ENCODE assay signal across 2 cellular contexts in the genomic region with DNA sequence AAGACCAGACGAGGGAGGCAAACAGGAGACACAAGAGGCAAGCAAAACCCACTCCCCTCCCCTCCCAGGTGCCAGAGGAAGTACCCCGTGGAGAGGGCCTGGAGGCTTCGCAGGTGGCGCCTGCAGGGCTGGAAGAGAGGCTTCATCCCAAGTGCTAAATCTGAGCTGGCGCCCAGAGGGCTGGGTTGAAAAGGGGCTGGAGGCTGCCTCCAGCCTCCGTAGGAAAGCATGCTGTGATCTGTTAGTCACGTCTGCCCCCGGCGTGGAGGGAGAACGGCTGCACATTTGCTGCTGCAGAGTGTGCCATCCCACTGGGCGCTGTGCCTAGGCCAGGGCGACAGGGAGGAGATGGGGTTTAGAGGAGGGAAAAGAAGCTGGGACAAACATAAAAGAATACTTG.
TF ChIP-seq lines count a peak whose summit lies in the region.

No MANE protein-coding gene starts in this region.

TF ChIP-seq in liver, 16 proteins besides CTCF, POLR2A, EP300 and RAD21 (continued from another document):
- TF ChIP-seq, protein P1, sequence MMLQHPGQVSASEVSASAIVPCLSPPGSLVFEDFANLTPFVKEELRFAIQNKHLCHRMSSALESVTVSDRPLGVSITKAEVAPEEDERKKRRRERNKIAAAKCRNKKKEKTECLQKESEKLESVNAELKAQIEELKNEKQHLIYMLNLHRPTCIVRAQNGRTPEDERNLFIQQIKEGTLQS (IDR thresholded peaks at IDR 0.05) = no peak
- no peak for TF ChIP-seq TAF1 (conservative IDR thresholded peaks at IDR 0.05)
- no peak for TF ChIP-seq SP1 (IDR thresholded peaks at IDR 0.05)
- no peak for TF ChIP-seq FOXA1 (IDR thresholded peaks at IDR 0.05)
- no peak for TF ChIP-seq FOXA2 (IDR thresholded peaks at IDR 0.05)
- no peak for TF ChIP-seq JUND (IDR thresholded peaks at IDR 0.05)
- TF ChIP-seq YY1 (IDR thresholded peaks at IDR 0.05) = no peak
- TF ChIP-seq, protein P2, sequence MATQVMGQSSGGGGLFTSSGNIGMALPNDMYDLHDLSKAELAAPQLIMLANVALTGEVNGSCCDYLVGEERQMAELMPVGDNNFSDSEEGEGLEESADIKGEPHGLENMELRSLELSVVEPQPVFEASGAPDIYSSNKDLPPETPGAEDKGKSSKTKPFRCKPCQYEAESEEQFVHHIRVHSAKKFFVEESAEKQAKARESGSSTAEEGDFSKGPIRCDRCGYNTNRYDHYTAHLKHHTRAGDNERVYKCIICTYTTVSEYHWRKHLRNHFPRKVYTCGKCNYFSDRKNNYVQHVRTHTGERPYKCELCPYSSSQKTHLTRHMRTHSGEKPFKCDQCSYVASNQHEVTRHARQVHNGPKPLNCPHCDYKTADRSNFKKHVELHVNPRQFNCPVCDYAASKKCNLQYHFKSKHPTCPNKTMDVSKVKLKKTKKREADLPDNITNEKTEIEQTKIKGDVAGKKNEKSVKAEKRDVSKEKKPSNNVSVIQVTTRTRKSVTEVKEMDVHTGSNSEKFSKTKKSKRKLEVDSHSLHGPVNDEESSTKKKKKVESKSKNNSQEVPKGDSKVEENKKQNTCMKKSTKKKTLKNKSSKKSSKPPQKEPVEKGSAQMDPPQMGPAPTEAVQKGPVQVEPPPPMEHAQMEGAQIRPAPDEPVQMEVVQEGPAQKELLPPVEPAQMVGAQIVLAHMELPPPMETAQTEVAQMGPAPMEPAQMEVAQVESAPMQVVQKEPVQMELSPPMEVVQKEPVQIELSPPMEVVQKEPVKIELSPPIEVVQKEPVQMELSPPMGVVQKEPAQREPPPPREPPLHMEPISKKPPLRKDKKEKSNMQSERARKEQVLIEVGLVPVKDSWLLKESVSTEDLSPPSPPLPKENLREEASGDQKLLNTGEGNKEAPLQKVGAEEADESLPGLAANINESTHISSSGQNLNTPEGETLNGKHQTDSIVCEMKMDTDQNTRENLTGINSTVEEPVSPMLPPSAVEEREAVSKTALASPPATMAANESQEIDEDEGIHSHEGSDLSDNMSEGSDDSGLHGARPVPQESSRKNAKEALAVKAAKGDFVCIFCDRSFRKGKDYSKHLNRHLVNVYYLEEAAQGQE (IDR thresholded peaks at IDR 0.05) = no peak
- no peak for TF ChIP-seq NR2F2 (IDR thresholded peaks at IDR 0.05)
- TF ChIP-seq RXRA (IDR thresholded peaks at IDR 0.05) = no peak
TF ChIP-seq in liver: peak in this region for 0.

TF ChIP-seq in HepG2, 621 proteins besides CTCF, POLR2A, EP300 and RAD21 (continued from another document):
- TF ChIP-seq POLR2AphosphoS5 (IDR thresholded peaks at IDR 0.05; ENCODE audit: low read depth, low read length) (no peak), ZNF282 (IDR thresholded peaks at IDR 0.05; ENCODE audit: partially characterized antibody) (no peak), REXO4 (CRISPR knock-in tag; IDR thresholded peaks at IDR 0.05; ENCODE audit: borderline replicate concordance) (no peak), FOXC1 (CRISPR knock-in tag; IDR thresholded peaks at IDR 0.05; ENCODE audit: borderline replicate concordance) (no peak), ZNF75D (CRISPR knock-in tag; IDR thresholded peaks at IDR 0.05; ENCODE audit: borderline replicate concordance) (no peak), NFE2 (CRISPR knock-in tag; IDR thresholded peaks at IDR 0.05) (no peak), CHD4 (IDR thresholded peaks at IDR 0.05; ENCODE audit: borderline replicate concordance, low read length) (no peak)
- TF ChIP-seq, protein P3, sequence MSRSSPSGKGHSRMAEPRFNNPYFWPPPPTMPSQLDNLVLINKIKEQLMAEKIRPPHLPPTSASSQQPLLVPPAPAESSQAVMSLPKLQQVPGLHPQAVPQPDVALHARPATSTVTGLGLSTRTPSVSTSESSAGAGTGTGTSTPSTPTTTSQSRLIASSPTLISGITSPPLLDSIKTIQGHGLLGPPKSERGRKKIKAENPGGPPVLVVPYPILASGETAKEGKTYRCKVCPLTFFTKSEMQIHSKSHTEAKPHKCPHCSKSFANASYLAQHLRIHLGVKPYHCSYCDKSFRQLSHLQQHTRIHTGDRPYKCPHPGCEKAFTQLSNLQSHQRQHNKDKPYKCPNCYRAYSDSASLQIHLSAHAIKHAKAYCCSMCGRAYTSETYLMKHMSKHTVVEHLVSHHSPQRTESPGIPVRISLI (CRISPR knock-in tag; IDR thresholded peaks at IDR 0.05; ENCODE audit: borderline replicate concordance) = no peak
- TF ChIP-seq, protein P4, sequence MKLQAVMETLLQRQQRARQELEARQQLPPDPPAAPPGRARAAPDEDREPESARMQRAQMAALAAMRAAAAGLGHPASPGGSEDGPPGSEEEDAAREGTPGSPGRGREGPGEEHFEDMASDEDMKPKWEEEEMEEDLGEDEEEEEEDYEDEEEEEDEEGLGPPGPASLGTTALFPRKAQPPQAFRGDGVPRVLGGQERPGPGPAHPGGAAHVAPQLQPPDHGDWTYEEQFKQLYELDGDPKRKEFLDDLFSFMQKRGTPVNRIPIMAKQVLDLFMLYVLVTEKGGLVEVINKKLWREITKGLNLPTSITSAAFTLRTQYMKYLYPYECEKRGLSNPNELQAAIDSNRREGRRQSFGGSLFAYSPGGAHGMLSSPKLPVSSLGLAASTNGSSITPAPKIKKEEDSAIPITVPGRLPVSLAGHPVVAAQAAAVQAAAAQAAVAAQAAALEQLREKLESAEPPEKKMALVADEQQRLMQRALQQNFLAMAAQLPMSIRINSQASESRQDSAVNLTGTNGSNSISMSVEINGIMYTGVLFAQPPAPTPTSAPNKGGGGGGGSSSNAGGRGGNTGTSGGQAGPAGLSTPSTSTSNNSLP (IDR thresholded peaks at IDR 0.05; ENCODE audit: low read depth, low read length) = no peak
